18 cellular contexts compared by ENCODE assay signal in genomic region chr9:100715100-100715379, GRCh38.
"Had no signal": no experiment of that assay in that cellular context is flagged by ENCODE, and none has a peak within 500 bp of the region (broad histone marks: within the 10 kb centered on the region; RNA-seq: fewer than 3 reads in every experiment).

No MANE protein-coding gene starts in this region.

- H2AFZ ChIP-seq: parathyroid adenoma had no signal

- H3K9me3 ChIP-seq: gastroesophageal sphincter, heart left ventricle, right lobe of liver, suprapubic skin had no signal

- ATAC-seq: activated naive CD4-positive, alpha-beta T cell treated with anti-CD3 and anti-CD28 coated beads, Interleukin-2, amount 50 U/mL, for 72 hours; activated T-helper 17 cell treated with anti-CD3 and anti-CD28 coated beads, Interleukin-2, amount 50 U/mL, for 72 hours; gastroesophageal sphincter; stimulated activated naive CD8-positive, alpha-beta T cell treated with anti-CD3 and anti-CD28 coated beads, Interleukin-15, amount 100 ng/mL, for 72 hours had no signal

- H3K9me3 Mint-ChIP-seq: T-helper 2 cell treated with Interferon-gamma antibody and Interleukin-4, amounts not matched to agents 5 μg/mL and 100 μg/mL, for 36 hours had no signal

- H3K4me1 ChIP-seq: gastroesophageal sphincter, heart left ventricle, parathyroid adenoma, right lobe of liver, suprapubic skin, tibial nerve had no signal

- H3K79me2 ChIP-seq: parathyroid adenoma had no signal

- H3K36me3 ChIP-seq: gastroesophageal sphincter, heart left ventricle, right lobe of liver, suprapubic skin, tibial nerve, WERI-Rb-1 had no signal

- H3K4me3 Mint-ChIP-seq: activated CD4-positive, alpha-beta T cell treated with anti-CD3 and anti-CD28 coated beads for 36 hours; activated T-cell treated with anti-CD3 and anti-CD28 coated beads, Interleukin-2, amount 50 U/mL, for 24 hours; activated T-helper 17 cell treated with anti-CD3 and anti-CD28 coated beads, Interleukin-2, amount 50 U/mL, for 72 hours; nephron; stimulated activated naive CD8-positive, alpha-beta T cell treated with anti-CD3 and anti-CD28 coated beads, Interleukin-15, amount 100 ng/mL, for 72 hours; T-helper 2 cell treated with Interferon-gamma antibody and Interleukin-4, amounts not matched to agents 5 μg/mL and 100 μg/mL, for 36 hours had no signal

- DNase-seq: activated T-cell treated with anti-CD3 and anti-CD28 coated beads, Interleukin-2, amount 50 U/mL, for 24 hours; aorta; cortex of kidney had no signal

- H3K27ac ChIP-seq: epithelial cell of prostate, gastroesophageal sphincter, heart left ventricle, parathyroid adenoma, right lobe of liver, skin epidermis, suprapubic skin, tibial nerve, WERI-Rb-1 had no signal

- H3K27ac Mint-ChIP-seq: activated CD4-positive, alpha-beta T cell treated with anti-CD3 and anti-CD28 coated beads for 36 hours; activated naive CD4-positive, alpha-beta T cell treated with anti-CD3 and anti-CD28 coated beads, Interleukin-2, amount 50 U/mL, for 72 hours; activated T-cell treated with anti-CD3 and anti-CD28 coated beads, Interleukin-2, amount 50 U/mL, for 24 hours; activated T-helper 17 cell treated with anti-CD3 and anti-CD28 coated beads, Interleukin-2, amount 50 U/mL, for 72 hours; nephron; stimulated activated naive CD8-positive, alpha-beta T cell treated with anti-CD3 and anti-CD28 coated beads, Interleukin-15, amount 100 ng/mL, for 72 hours; T-helper 2 cell treated with Interferon-gamma antibody and Interleukin-4, amounts not matched to agents 5 μg/mL and 100 μg/mL, for 36 hours had no signal

- H3K4me3 ChIP-seq: gastroesophageal sphincter, right lobe of liver, skin epidermis, suprapubic skin, tibial nerve had no signal

- H3K4me1 Mint-ChIP-seq: activated CD4-positive, alpha-beta T cell treated with anti-CD3 and anti-CD28 coated beads for 36 hours; activated T-helper 17 cell treated with anti-CD3 and anti-CD28 coated beads, Interleukin-2, amount 50 U/mL, for 72 hours; nephron; stimulated activated naive CD8-positive, alpha-beta T cell treated with anti-CD3 and anti-CD28 coated beads, Interleukin-15, amount 100 ng/mL, for 72 hours had no signal
